Comparison of ENCODE assay signal across 28 cellular contexts in the genomic region with DNA sequence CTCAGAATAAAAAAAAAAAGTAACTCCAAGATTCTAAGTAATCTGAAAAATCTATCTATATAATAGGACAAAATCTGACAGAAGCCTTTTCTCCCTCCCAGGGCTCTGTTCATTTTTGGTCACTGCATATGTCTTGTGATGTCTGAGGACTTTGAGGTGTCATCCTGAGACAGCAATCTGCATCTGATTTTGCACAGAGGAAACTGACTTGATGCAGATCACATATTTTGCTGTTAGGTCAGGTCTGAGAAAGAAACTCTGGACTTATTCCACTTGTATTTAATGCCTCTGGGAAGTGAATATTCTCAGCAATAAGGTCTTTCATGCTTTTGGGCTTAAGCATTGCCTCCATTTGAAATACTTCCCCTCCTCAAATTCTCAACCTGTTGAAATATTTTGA.
"Had no signal": no experiment of that assay in that cellular context is flagged by ENCODE, and none has a peak within 500 bp of the region (broad histone marks: within the 10 kb centered on the region; RNA-seq: fewer than 3 reads in every experiment).

No MANE protein-coding gene starts in this region.

- H3K4me1 Mint-ChIP-seq: activated CD4-positive, alpha-beta T cell treated with anti-CD3 and anti-CD28 coated beads for 36 hours; activated CD8-positive, alpha-beta memory T cell treated with anti-CD3 and anti-CD28 coated beads, Interleukin-2, amount 10 ng/mL, durations not matched to agents 7 days and 5 days; activated naive CD4-positive, alpha-beta T cell treated with anti-CD3 and anti-CD28 coated beads, Interleukin-2, amount 50 U/mL, for 24 hours; activated naive CD8-positive, alpha-beta T cell treated with anti-CD3 and anti-CD28 coated beads, Interleukin-2, amount 50 U/mL, for 24 hours; naive thymus-derived CD8-positive, alpha-beta T cell; stimulated activated naive B cell treated with anti-CD40 and anti-IgM and Interleukin-4, amounts not matched to agents 10 μg/mL and 1 μg/mL and 100 μg/mL, for 72 hours had no signal

- H3K27ac Mint-ChIP-seq: activated CD4-positive, alpha-beta T cell treated with anti-CD3 and anti-CD28 coated beads for 36 hours; activated CD8-positive, alpha-beta memory T cell treated with anti-CD3 and anti-CD28 coated beads, Interleukin-2, amount 10 ng/mL, durations not matched to agents 7 days and 5 days; activated CD8-positive, alpha-beta T cell treated with anti-CD3 and anti-CD28 coated beads, Interleukin-2, amount 10 ng/mL, durations not matched to agents 7 days and 5 days; activated naive CD4-positive, alpha-beta T cell treated with anti-CD3 and anti-CD28 coated beads, Interleukin-2, amount 50 U/mL, for 24 hours; activated naive CD8-positive, alpha-beta T cell treated with anti-CD3 and anti-CD28 coated beads, Interleukin-2, amount 50 U/mL, for 24 hours; activated T-helper 2 cell treated with anti-CD3 and anti-CD28 coated beads, Interferon-gamma antibody, Interleukin-2, Interleukin-4, amounts not matched to agents 10 μg/mL and 5 μg/mL and 100 μg/mL, durations not matched to agents 14 hours and 24 hours and 36 hours; naive thymus-derived CD8-positive, alpha-beta T cell; progenitor cell of endocrine pancreas; stimulated activated naive B cell treated with anti-CD40 and anti-IgM and Interleukin-4, amounts not matched to agents 10 μg/mL and 1 μg/mL and 100 μg/mL, for 72 hours had no signal

- ATAC-seq: activated CD4-positive, alpha-beta T cell treated with anti-CD3 and anti-CD28 coated beads for 36 hours; activated CD8-positive, alpha-beta memory T cell treated with anti-CD3 and anti-CD28 coated beads, Interleukin-2, amount 10 ng/mL, durations not matched to agents 7 days and 5 days; activated CD8-positive, alpha-beta T cell treated with anti-CD3 and anti-CD28 coated beads, Interleukin-2, amount 10 ng/mL, durations not matched to agents 7 days and 5 days; activated naive CD8-positive, alpha-beta T cell treated with anti-CD3 and anti-CD28 coated beads, Interleukin-2, amount 50 U/mL, for 24 hours; body of pancreas; left lobe of liver; naive thymus-derived CD8-positive, alpha-beta T cell; right lobe of liver; stimulated activated naive B cell treated with anti-CD40 and anti-IgM and Interleukin-4, amounts not matched to agents 10 μg/mL and 1 μg/mL and 100 μg/mL, for 72 hours; upper lobe of right lung had no signal

- H3K4me3 Mint-ChIP-seq: activated CD4-positive, alpha-beta T cell treated with anti-CD3 and anti-CD28 coated beads for 36 hours; activated CD8-positive, alpha-beta memory T cell treated with anti-CD3 and anti-CD28 coated beads, Interleukin-2, amount 10 ng/mL, durations not matched to agents 7 days and 5 days; activated CD8-positive, alpha-beta T cell treated with anti-CD3 and anti-CD28 coated beads, Interleukin-2, amount 10 ng/mL, durations not matched to agents 7 days and 5 days; activated naive CD4-positive, alpha-beta T cell treated with anti-CD3 and anti-CD28 coated beads, Interleukin-2, amount 50 U/mL, for 24 hours; activated naive CD8-positive, alpha-beta T cell treated with anti-CD3 and anti-CD28 coated beads, Interleukin-2, amount 50 U/mL, for 24 hours; naive thymus-derived CD8-positive, alpha-beta T cell; stimulated activated naive B cell treated with anti-CD40 and anti-IgM and Interleukin-4, amounts not matched to agents 10 μg/mL and 1 μg/mL and 100 μg/mL, for 72 hours had no signal

- H3K9me3 Mint-ChIP-seq: activated naive CD4-positive, alpha-beta T cell treated with anti-CD3 and anti-CD28 coated beads, Interleukin-2, amount 50 U/mL, for 24 hours; activated T-helper 2 cell treated with anti-CD3 and anti-CD28 coated beads, Interferon-gamma antibody, Interleukin-2, Interleukin-4, amounts not matched to agents 10 μg/mL and 5 μg/mL and 100 μg/mL, durations not matched to agents 14 hours and 24 hours and 36 hours had no signal

- H3K36me3 ChIP-seq: esophagus squamous epithelium, right lobe of liver, stomach, thyroid gland, upper lobe of right lung had no signal

- H3K9me3 ChIP-seq: body of pancreas, esophagus squamous epithelium, right lobe of liver, stomach, thyroid gland, upper lobe of right lung had no signal

- H3K4me3 ChIP-seq: body of pancreas, esophagus squamous epithelium, right lobe of liver, stomach, thyroid gland, upper lobe of right lung had no signal

- H3K4me1 ChIP-seq: right lobe of liver, thyroid gland, upper lobe of right lung had no signal

- H3K27ac ChIP-seq: body of pancreas, epithelial cell of prostate, esophagus squamous epithelium, right lobe of liver, stomach, thyroid gland, upper lobe of right lung had no signal

- H3K36me3 Mint-ChIP-seq: activated CD8-positive, alpha-beta memory T cell treated with anti-CD3 and anti-CD28 coated beads, Interleukin-2, amount 10 ng/mL, durations not matched to agents 7 days and 5 days; activated naive CD4-positive, alpha-beta T cell treated with anti-CD3 and anti-CD28 coated beads, Interleukin-2, amount 50 U/mL, for 24 hours; naive thymus-derived CD8-positive, alpha-beta T cell; stimulated activated naive B cell treated with anti-CD40 and anti-IgM and Interleukin-4, amounts not matched to agents 10 μg/mL and 1 μg/mL and 100 μg/mL, for 72 hours had no signal

- DNase-seq: activated CD4-positive, alpha-beta T cell treated with anti-CD3 and anti-CD28 coated beads for 36 hours; activated CD4-positive, CD25-positive, alpha-beta regulatory T cell; activated CD8-positive, alpha-beta memory T cell treated with anti-CD3 and anti-CD28 coated beads, Interleukin-2, amount 10 ng/mL, durations not matched to agents 7 days and 5 days; activated CD8-positive, alpha-beta T cell treated with anti-CD3 and anti-CD28 coated beads, Interleukin-2, amount 10 ng/mL, durations not matched to agents 7 days and 5 days; activated naive CD8-positive, alpha-beta T cell treated with anti-CD3 and anti-CD28 coated beads, Interleukin-2, amount 50 U/mL, for 24 hours; activated T-cell treated with anti-CD3 and anti-CD28 coated beads, Interleukin-2, amount 50 U/mL, for 48 hours; body of pancreas; dermis blood vessel endothelial cell; effector CD4-positive, alpha-beta T cell; esophagus squamous epithelium; head of caudate nucleus; hippocampal formation; kidney glomerular epithelial cell; midbrain; naive thymus-derived CD8-positive, alpha-beta T cell; right lobe of liver; small intestine; stimulated activated CD4-positive, alpha-beta T cell treated with anti-CD3 and anti-CD28 coated beads, Interleukin-15, amount 100 ng/mL, for 24 hours; stimulated activated CD4-positive, alpha-beta T cell treated with anti-CD3 and anti-CD28 coated beads, Interleukin-2, amount 100 ng/mL, for 24 hours; stimulated activated naive B cell treated with anti-CD40 and anti-IgM and Interleukin-4, amounts not matched to agents 10 μg/mL and 1 μg/mL and 100 μg/mL, for 72 hours; stomach; thyroid gland; upper lobe of right lung had no signal

- H3K27me3 ChIP-seq: body of pancreas, esophagus squamous epithelium, right lobe of liver, stomach, thyroid gland, upper lobe of right lung had no signal
